ENCODE assay signal across 13 cellular contexts in genomic region chr2:239329972-239330572, GRCh38.
DNase-seq lines count a peak whose midpoint lies in the region; ATAC-seq, FAIRE-seq and TF ChIP-seq lines count a peak whose summit lies in the region.
"Had no signal": no experiment of that assay in that cellular context is flagged by ENCODE, and none has a peak within 500 bp of the region (broad histone marks: within the 10 kb centered on the region; RNA-seq: fewer than 3 reads in every experiment).

No MANE protein-coding gene starts in this region.

- POLR2A ChIA-PET in AG04450 (lab: Yijun Ruan, JAX) = interaction anchor here (0.8 to 1.8 kb wide), 3 partner anchors 13 to 55 kb away, joined by 3 to 6 read pairs (median 3); no protein-coding TSS in a partner anchor

- no peaks in the 10 kb centered on the region for H3K36me3 ChIP-seq in gastroesophageal sphincter
- no peaks in the 10 kb centered on the region for H3K36me3 ChIP-seq in pancreas
- H3K36me3 ChIP-seq: Peyer's patch had no signal

- WGBS in gastroesophageal sphincter (ENCODE audit: low coverage in 1 of 2), 2 donors = 28 to 65% methylated on average over 3 of the region's 15 CpGs
- WGBS in pancreas, 2 donors = 55 to 59% methylated on average over 13 to 15 of the region's 15 CpGs

- TF ChIP-seq CTCF in AG04450 (IDR thresholded peaks at IDR 0.05; ENCODE audit: low read depth, low read length) (no peak), gastroesophageal sphincter (IDR thresholded peaks at IDR 0.05) (no peak), pancreas (IDR thresholded peaks at IDR 0.05) (no peak)

- FAIRE-seq in pancreas (lab: Jason Lieb, UNC) (no peak), GM12891 (lab: Jason Lieb, UNC) (no peak)
- FAIRE-seq: GM12892 had no signal

- intact Hi-C loops in pancreas (cut with DNase I) = no loop called here

- ATAC-seq in gastroesophageal sphincter (no peak), pancreas (peak; percentile 29 to 66 (median 50)), HG03196 (IDR thresholded peaks at IDR 0.05; ENCODE audit: unreplicated experiment) (no peak)

- H3K9me3 ChIP-seq in AG04450 (ENCODE audit: control insufficient read depth, insufficient read depth, low read length) = peaks cover 4% of the 10 kb centered on the region; the same call in 1 of the 2 replicates
- no peaks in the 10 kb centered on the region for H3K9me3 ChIP-seq in gastroesophageal sphincter
- no peaks in the 10 kb centered on the region for H3K9me3 ChIP-seq in pancreas
- H3K9me3 ChIP-seq: Peyer's patch had no signal

- TF ChIP-seq POLR2A in gastroesophageal sphincter (IDR thresholded peaks at IDR 0.05) = no peak
- TF ChIP-seq POLR2A in GM12891 (IDR thresholded peaks at IDR 0.05; ENCODE audit: low read depth, low read length) = no peak

- H3K4me1 ChIP-seq in gastroesophageal sphincter (peaks cover 0 to 87% (median 48%) of the 10 kb centered on the region in 3 donors), pancreas (peaks cover 0 to 38% (median 15%) of the 10 kb centered on the region in 3 donors)

- H3K27me3 ChIP-seq in AG04450 (ENCODE audit: control insufficient read depth, insufficient read depth, low read length) (no peaks in the 10 kb centered on the region), gastroesophageal sphincter (no peaks in the 10 kb centered on the region), pancreas (no peaks in the 10 kb centered on the region)
- H3K27me3 ChIP-seq: Peyer's patch had no signal

- no peak for TF ChIP-seq EP300 in gastroesophageal sphincter (IDR thresholded peaks at IDR 0.05)

- CTCF ChIA-PET in AG04450 (lab: Charles Lee) = no interaction called here

- no peak for DNase-seq in AG04450 (ENCODE audit: low read depth, low spot score)
- peak; percentile 41 for DNase-seq in NCI-H69 (lab: John Stamatoyannopoulos, UW)
- peak in 5 of 6 donors; percentile 41 to 82 (median 63) for DNase-seq in pancreas
- DNase-seq in activated CD4-positive, alpha-beta T cell treated with anti-CD3 and anti-CD28 coated beads for 1 hour = no peak
- DNase-seq in NCI-H1436 treated with DMSO at 0.1 percent for 48 hours (lab: John Stamatoyannopoulos, UW) = no peak
- no peak for DNase-seq in GM12891 (ENCODE audit: insufficient read length, low spot score)
- DNase-seq: DMS79 treated with DMSO at 0.1 percent for 48 hours; effector CD4-positive, alpha-beta T cell; T-helper 9 cell had no signal

- H3K27ac ChIP-seq in AG04450 (ENCODE audit: low read depth, low read length) (peak overlapping the region; percentile 97), gastroesophageal sphincter (peak overlapping the region; percentile 76 to 95 (median 90)), pancreas (no peak overlapping the region)

- H3K4me3 ChIP-seq in AG04450 (ENCODE audit: low read depth, low read length) (no peak overlapping the region), gastroesophageal sphincter (peak overlapping the region in 1 of 2 donors; percentile 11), pancreas (no peak overlapping the region)
- H3K4me3 ChIP-seq: Peyer's patch had no signal

TF ChIP-seq in GM12891, 5 proteins besides CTCF, POLR2A, EP300 and RAD21:
- TF ChIP-seq PAX5 (IDR thresholded peaks at IDR 0.05; ENCODE audit: insufficient read depth, low read length, severe bottlenecking) (no peak), SPI1 (IDR thresholded peaks at IDR 0.05; ENCODE audit: low read depth, low read length) (no peak), POU2F2 (IDR thresholded peaks at IDR 0.05; ENCODE audit: low read depth, low read length) (no peak), POLR2AphosphoS5 (IDR thresholded peaks at IDR 0.05; ENCODE audit: low read depth, low read length) (no peak), TAF1 (IDR thresholded peaks at IDR 0.05; ENCODE audit: low read depth, low read length) (no peak)
TF ChIP-seq in GM12891: peak in this region for 0.

Comparison
In these comparisons a context has a peak if more than half of its experiments do, and no peak if none do; other contexts are left out.
1. DNase-seq: peak in NCI-H69 (single experiment) and pancreas (5 of 6); none in AG04450 (single experiment), activated CD4-positive, alpha-beta T cell treated with anti-CD3 and anti-CD28 coated beads for 1 hour (single experiment), NCI-H1436 treated with DMSO at 0.1 percent for 48 hours (single experiment) and GM12891 (single experiment).
2. H3K27ac ChIP-seq: peak in AG04450 (single experiment) and gastroesophageal sphincter (4 of 4); none in pancreas (0 of 4).
3. ATAC-seq: peak in pancreas (4 of 4); none in gastroesophageal sphincter (single experiment) and HG03196 (single experiment).